Comparison of ENCODE assay signal across 23 cellular contexts in the genomic region with DNA sequence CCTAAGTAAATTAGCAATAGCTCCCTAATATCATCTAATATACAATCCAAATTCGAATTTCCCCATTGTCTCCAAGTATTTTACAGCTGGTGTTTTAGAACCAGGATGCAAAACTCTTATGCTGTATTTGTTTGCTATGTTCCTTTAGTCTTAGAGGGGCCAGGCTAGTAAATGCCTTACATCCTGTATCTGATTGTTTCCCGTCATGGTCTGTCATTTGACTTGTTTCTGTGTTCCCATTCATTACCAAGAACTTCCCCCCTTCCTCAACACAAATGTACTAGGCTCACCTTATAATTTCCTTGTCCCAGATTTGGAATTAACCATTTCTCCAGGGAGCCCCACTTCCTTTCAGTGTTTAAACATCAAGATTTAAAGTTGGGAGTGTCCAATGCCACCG. TPM values are rescaled to one million over a fixed set of nuclear protein-coding genes. Genes with fewer than 3 reads are reported as not detected.
A peak's percentile ranks its signal among the peaks of the same experiment; 100 is the strongest.
DNase-seq lines count a peak whose midpoint lies in the region; ATAC-seq and TF ChIP-seq lines count a peak whose summit lies in the region.
"Had no signal": no experiment of that assay in that cellular context is flagged by ENCODE, and none has a peak within 500 bp of the region (broad histone marks: within the 10 kb centered on the region; RNA-seq: fewer than 3 reads in every experiment).

No MANE protein-coding gene starts in this region.

- intact Hi-C loops in heart right ventricle (cut with DNase I) = no loop called here
- intact Hi-C loops in Right ventricle myocardium inferior (cut with DNase I) = no loop called here
- intact Hi-C loops in Right ventricle myocardium superior (cut with DNase I) = no loop called here

- H3K4me1 ChIP-seq in heart right ventricle (peaks cover 9 to 74% (median 51%) of the 10 kb centered on the region in 9 donors), right atrium auricular region (peaks cover 0 to 36% of the 10 kb centered on the region in 2 donors)
- H3K4me1 ChIP-seq: HAP-1 had no signal

- TF ChIP-seq CTCF in heart right ventricle (IDR thresholded peaks at IDR 0.05) = no peak
- no peak for TF ChIP-seq CTCF in right atrium auricular region (IDR thresholded peaks at IDR 0.05)

- H3K27ac ChIP-seq in heart right ventricle (peak overlapping the region; percentile 36 to 99 (median 68)), right atrium auricular region (peak overlapping the region; percentile 3 to 9)
- H3K27ac ChIP-seq: A549 had no signal

- 65 to 71% methylated on average over 3 of the region's 3 CpGs for WGBS in heart right ventricle, 2 donors

- DNase-seq in heart right ventricle = no peak
- no peak for DNase-seq in Right ventricle myocardium inferior (ENCODE audit: missing footprints)
- no peak for DNase-seq in right atrium auricular region (ENCODE audit: low spot score)
- DNase-seq in Right ventricle myocardium superior = no peak
- peak; percentile 53 for DNase-seq in dermis blood vessel endothelial cell
- no peak for DNase-seq in NCI-H1105 (lab: John Stamatoyannopoulos, UW)
- DNase-seq: 8988T; ACHN; AML-193; BE2C; CD4-positive, alpha-beta T cell; CD8-positive, alpha-beta memory T cell; DMS 273 treated with DMSO at 0.1 percent for 48 hours; DMS79; EL; GDM1; GOT3; HFFc6 had no signal

- no peaks in the 10 kb centered on the region for H3K27me3 ChIP-seq in heart right ventricle
- no peaks in the 10 kb centered on the region for H3K27me3 ChIP-seq in right atrium auricular region
- H3K27me3 ChIP-seq: BE2C; BLaER1 treated with 17β-estradiol and CSF1 and Interleukin-3, amounts not matched to agents 10 nM and 100 nM had no signal

- ATAC-seq in heart right ventricle (peak in 6 of 8 donors; percentile 24 to 85 (median 62)), Right ventricle myocardium inferior (no peak), Right ventricle myocardium superior (ENCODE audit: poor library complexity) (no peak), HG03045 (IDR thresholded peaks at IDR 0.05; ENCODE audit: unreplicated experiment) (no peak)
- ATAC-seq: A549, GM12878 had no signal

- no peak overlapping the region for H3K4me3 ChIP-seq in heart right ventricle
- no peak overlapping the region for H3K4me3 ChIP-seq in right atrium auricular region
- H3K4me3 ChIP-seq: A549; BLaER1 treated with 17β-estradiol and CSF1 and Interleukin-3, amounts not matched to agents 10 nM and 100 nM; GM12878; HAP-1 had no signal

- H3K9me3 ChIP-seq in heart right ventricle (no peaks in the 10 kb centered on the region), right atrium auricular region (no peaks in the 10 kb centered on the region)
- H3K9me3 ChIP-seq: A549, BE2C, HAP-1 had no signal

- peaks cover 0 to 35% (median 0%) of the 10 kb centered on the region in 9 donors for H3K36me3 ChIP-seq in heart right ventricle
- no peaks in the 10 kb centered on the region for H3K36me3 ChIP-seq in right atrium auricular region
- H3K36me3 ChIP-seq: BE2C; BLaER1 treated with 17β-estradiol and CSF1 and Interleukin-3, amounts not matched to agents 10 nM and 100 nM; HAP-1 had no signal

RNA-seq across cellular contexts. Expression of a gene that starts 54.1 kb away (rescaled TPM):
- total RNA-seq in heart right ventricle = 10 to 100 TPM; 19.6 to 47.9 (median 23.9) TPM
- polyA plus RNA-seq in heart right ventricle = 10 to 100 TPM; 36.0 to 56.3 TPM
- 31.7 TPM for total RNA-seq in Right ventricle myocardium inferior
- 10 to 100 TPM; 14.9 to 16.9 TPM for total RNA-seq in right atrium auricular region
- 33.0 TPM for total RNA-seq in Right ventricle myocardium superior
- 12.8 and 14.4 TPM in 2 replicates for total RNA-seq in dermis blood vessel endothelial cell

Comparison
In these comparisons a context has a peak if more than half of its experiments do, and no peak if none do; other contexts are left out.
1. ATAC-seq: peak in heart right ventricle (6 of 8); none in Right ventricle myocardium inferior (single experiment), Right ventricle myocardium superior (single experiment) and HG03045 (single experiment).